In genomic region chr10:89273680-89274079, GRCh38 we compare ENCODE assay signal across 25 cellular contexts. TPM values are rescaled to one million over a fixed set of nuclear protein-coding genes. Genes with fewer than 3 reads are reported as not detected.
DNase-seq lines count a peak whose midpoint lies in the region; ATAC-seq, FAIRE-seq and TF ChIP-seq lines count a peak whose summit lies in the region.
"Had no signal": no experiment of that assay in that cellular context is flagged by ENCODE, and none has a peak within 500 bp of the region (broad histone marks: within the 10 kb centered on the region; RNA-seq: fewer than 3 reads in every experiment).

No MANE protein-coding gene starts in this region.

- TF ChIP-seq POLR2A in HepG2 (IDR thresholded peaks at IDR 0.05; ENCODE audit: insufficient read depth in 1 of 2, low read depth in 2 of 2, low read length in 2 of 2) (no peak), right lobe of liver (IDR thresholded peaks at IDR 0.05) (no peak)

- no peaks in the 10 kb centered on the region for H4K20me1 ChIP-seq in HepG2 (ENCODE audit: insufficient read depth, low read length)
- H4K20me1 ChIP-seq: BLaER1 treated with 17β-estradiol and CSF1 and Interleukin-3, amounts not matched to agents 10 nM and 100 nM had no signal

- H3K4me1 ChIP-seq in HepG2 (ENCODE audit: insufficient read depth, low read length), result peaks cover 34% of the 10 kb centered on the region
- peaks cover 0 to 35% (median 12%) of the 10 kb centered on the region in 4 donors for H3K4me1 ChIP-seq in right lobe of liver
- H3K4me1 ChIP-seq in mucosa of descending colon (ENCODE audit: low read depth), result no peaks in the 10 kb centered on the region

- no peak for FAIRE-seq in HepG2 (lab: Jason Lieb, UNC)
- FAIRE-seq: A204.1, D721Med, GM12891, GM18507 had no signal

- no TSS peak for BruUV-seq in HepG2 (replicated peaks; lab: Mats Ljungman, UMichigan)

- no peak overlapping the region for H3K4me3 ChIP-seq in HepG2 (replicated peaks in 1 of 3; ENCODE audit: insufficient read depth in 1 of 3, low read depth in 2 of 3, low read length in 3 of 3)
- H3K4me3 ChIP-seq in right lobe of liver, result no peak overlapping the region
- H3K4me3 ChIP-seq in mucosa of descending colon, result no peak overlapping the region
- H3K4me3 ChIP-seq: BLaER1 treated with 17β-estradiol and CSF1 and Interleukin-3, amounts not matched to agents 10 nM and 100 nM had no signal

- ATAC-seq in HepG2 (no peak), right lobe of liver (no peak), left colon (peak; percentile 85), mucosa of descending colon (peak; percentile 76), GM19467 (IDR thresholded peaks at IDR 0.05; ENCODE audit: unreplicated experiment) (no peak)

- TF ChIP-seq CTCF in HepG2 (CRISPR knock-in tag; IDR thresholded peaks at IDR 0.05) (no peak), right lobe of liver (IDR thresholded peaks at IDR 0.05) (no peak), mucosa of descending colon (IDR thresholded peaks at IDR 0.05) (no peak)

- H3K27me3 ChIP-seq in HepG2 (ENCODE audit: control insufficient read depth in 1 of 2, insufficient read depth in 2 of 2, low read length in 2 of 2) (no peaks in the 10 kb centered on the region; a peak in 1 of 5 replicates), right lobe of liver (no peaks in the 10 kb centered on the region)
- H3K27me3 ChIP-seq: BE2C; BLaER1 treated with 17β-estradiol and CSF1 and Interleukin-3, amounts not matched to agents 10 nM and 100 nM had no signal

- H3K9ac ChIP-seq in HepG2 (ENCODE audit: insufficient read depth, low read depth, low read length), result no peak overlapping the region
- H3K9ac ChIP-seq: BLaER1 treated with 17β-estradiol and CSF1 and Interleukin-3, amounts not matched to agents 10 nM and 100 nM had no signal

- intact Hi-C loops in HepG2 (cut with micrococcal nuclease; ENCODE audit: unreplicated experiment) (no loop called here), right lobe of liver (cut with DNase I) (no loop called here), left colon (cut with DNase I, micrococcal nuclease) (no loop called here), mucosa of descending colon (cut with DNase I, micrococcal nuclease) (no loop called here)

- no peak for TF ChIP-seq RAD21 in HepG2 (CRISPR knock-in tag; IDR thresholded peaks at IDR 0.05)

- WGBS in HepG2 (ENCODE audit: low lambda C conversion rate), result 49% methylated on average over 2 of the region's 2 CpGs
- WGBS in right lobe of liver (ENCODE audit: insufficient coverage, low coverage, low lambda C conversion rate, missing lambda C conversion rate), result 50% methylated on average over 2 of the region's 2 CpGs

- H2AFZ ChIP-seq in HepG2 (ENCODE audit: low read length), result no peak overlapping the region

- in situ Hi-C loops in HepG2 (cut with HindIII; ENCODE audit: extremely low pct_ligation_motif_present, low pct_unique_long_range_greater_than_20kb), result no loop called here

- H3K9me3 ChIP-seq in HepG2 (ENCODE audit: low read length), result no peaks in the 10 kb centered on the region
- no peaks in the 10 kb centered on the region for H3K9me3 ChIP-seq in right lobe of liver
- no peaks in the 10 kb centered on the region for H3K9me3 ChIP-seq in mucosa of descending colon
- H3K9me3 ChIP-seq: BE2C; BLaER1 treated with 17β-estradiol and CSF1 and Interleukin-3, amounts not matched to agents 10 nM and 100 nM had no signal

- TF ChIP-seq EP300 in HepG2 (IDR thresholded peaks at IDR 0.05; ENCODE audit: low read depth in 2 of 2, low read length in 2 of 2), result no peak
- TF ChIP-seq EP300 in HepG2 (CRISPR knock-in tag; IDR thresholded peaks at IDR 0.05; ENCODE audit: borderline replicate concordance), result no peak

- H3K4me2 ChIP-seq in HepG2 (ENCODE audit: low read depth, low read length), result no peak overlapping the region
- H3K4me2 ChIP-seq: BLaER1 treated with 17β-estradiol and CSF1 and Interleukin-3, amounts not matched to agents 10 nM and 100 nM had no signal

- H3K79me2 ChIP-seq in HepG2 (ENCODE audit: insufficient read depth, low read length), result no peaks in the 10 kb centered on the region

- DNase-seq in HepG2 (ENCODE audit: low spot score) (no peak), right lobe of liver (no peak), left colon (no peak), mucosa of descending colon (no peak), H4 (ENCODE audit: low spot score) (no peak), NCI-H2171 (lab: John Stamatoyannopoulos, UW) (no peak)
- DNase-seq in activated effector memory CD4-positive, alpha-beta T cell treated with anti-CD3 and anti-CD28 coated beads, Interleukin-2, amount 50 U/mL, for 16 hours, result no peak
- DNase-seq: AML-193; BE2C; CD4-positive, alpha-beta T cell; CD8-positive, alpha-beta memory T cell; DMS 273 treated with DMSO at 0.1 percent for 48 hours; DMS79; EL; GDM1; GOT3; H7; HCEC 1CT had no signal

- H3K27ac ChIP-seq in HepG2 (ENCODE audit: extremely low read length, insufficient read depth, low read length), result no peak overlapping the region
- no peak overlapping the region for H3K27ac ChIP-seq in right lobe of liver
- H3K27ac ChIP-seq: 22Rv1; BLaER1 treated with 17β-estradiol and CSF1 and Interleukin-3, amounts not matched to agents 10 nM and 100 nM had no signal

- CTCF ChIA-PET in HepG2 (lab: Yijun Ruan, JAX; ENCODE audit: low intra/inter-chr PET ratio, low total read pairs), result no interaction called here

- POLR2A ChIA-PET in HepG2 (lab: Yijun Ruan, JAX), result no interaction called here

- H3K36me3 ChIP-seq in HepG2 (replicated peaks in 1 of 2; ENCODE audit: control insufficient read depth in 1 of 2, insufficient read depth in 2 of 2, low read length in 2 of 2), result no peaks in the 10 kb centered on the region
- no peaks in the 10 kb centered on the region for H3K36me3 ChIP-seq in right lobe of liver
- H3K36me3 ChIP-seq in mucosa of descending colon (ENCODE audit: low read depth), result no peaks in the 10 kb centered on the region
- H3K36me3 ChIP-seq: BE2C; BLaER1 treated with 17β-estradiol and CSF1 and Interleukin-3, amounts not matched to agents 10 nM and 100 nM had no signal

RNA-seq across cellular contexts. Expression of gene LIPA, which starts 22.1 kb away (rescaled TPM):
- total RNA-seq in HepG2 (2016; rRNA removed; fragmentation: Illumina TruSeq; extraction: Trizol) (50.6 and 79.5 TPM in 2 replicates), right lobe of liver (100 to 1,000 TPM in 1 of 6 experiments, 10 to 100 TPM in 5; 52.4 to 179 (median 58.4) TPM), left colon (10 to 100 TPM; 19.0 to 39.8 TPM), mucosa of descending colon (10 to 100 TPM; 20.6 to 34.5 (median 29.6) TPM)
- 4.6 and 4.8 TPM in 2 replicates for total RNA-seq in HepG2 (2016; cell fraction: cytosol; rRNA removed; fragmentation: Illumina TruSeq; extraction: Trizol; ENCODE audit: low read depth)
- 45.8 and 77.8 TPM in 2 replicates for total RNA-seq in HepG2 (2016; cell fraction: insoluble cytoplasmic fraction; rRNA removed; fragmentation: Illumina TruSeq; extraction: Trizol)
- total RNA-seq in HepG2 (2016; cell fraction: membrane; rRNA removed; fragmentation: Illumina TruSeq; extraction: Trizol), result 11.4 and 13.6 TPM in 2 replicates
- 73.4 and 80.5 TPM in 2 replicates for total RNA-seq in HepG2 (2016; cell fraction: nucleus; rRNA removed; fragmentation: Illumina TruSeq; extraction: Trizol)
- polyA plus RNA-seq in HepG2 (2011; rRNA removed), result 54.4 and 57.1 TPM in 2 replicates
- polyA plus RNA-seq in HepG2 (2011; cell fraction: cytosol; rRNA removed), result 23.8 and 47.9 TPM in 2 replicates
- polyA plus RNA-seq in HepG2 (2011; cell fraction: nucleus; rRNA removed), result 12.1 and 19.6 TPM in 2 replicates
- 72.3 and 79.2 TPM in 2 replicates for polyA plus RNA-seq in HepG2 (2012)
- 4.5 and 4.7 TPM in 2 replicates for polyA plus RNA-seq in HepG2 (2016; cell fraction: cytosol; fragmentation: Illumina TruSeq; extraction: Trizol; ENCODE audit: low read depth)
- polyA plus RNA-seq in HepG2 (2016; cell fraction: insoluble cytoplasmic fraction; fragmentation: Illumina TruSeq; extraction: Trizol; ENCODE audit: low read depth), result 45.3 and 48.4 TPM in 2 replicates
- polyA plus RNA-seq in HepG2 (2016; cell fraction: membrane; fragmentation: Illumina TruSeq; extraction: Trizol; ENCODE audit: low read depth), result 11.4 and 12.2 TPM in 2 replicates
- 94.6 and 98.9 TPM in 2 replicates for polyA plus RNA-seq in HepG2 (2016; cell fraction: nucleus; fragmentation: Illumina TruSeq; extraction: Trizol; ENCODE audit: insufficient read depth, low read depth)
- polyA minus RNA-seq in HepG2 (2011; rRNA and poly(A)+ RNA removed; ENCODE audit: low replicate concordance), result 22.5 and 44.0 TPM in 2 replicates
- 36.2 and 57.3 TPM in 2 replicates for polyA minus RNA-seq in HepG2 (2011; cell fraction: cytosol; rRNA and poly(A)+ RNA removed)
- 17.6 and 32.0 TPM in 2 replicates for polyA minus RNA-seq in HepG2 (2011; cell fraction: nucleus; rRNA and poly(A)+ RNA removed)
- 69.7 and 101 TPM in 2 replicates for total RNA-seq in H4 (2014; rRNA removed; shearing (Covaris generic))

RNA-seq across cellular contexts. Expression of gene IFIT2, which starts 28.2 kb away (rescaled TPM):
- 0.15 and 0.27 TPM in 2 replicates for total RNA-seq in HepG2 (2016; rRNA removed; fragmentation: Illumina TruSeq; extraction: Trizol)
- total RNA-seq in HepG2 (2016; cell fraction: cytosol; rRNA removed; fragmentation: Illumina TruSeq; extraction: Trizol; ENCODE audit: low read depth), result 0.10 TPM in 1 of 2 replicates, not detected in the other
- total RNA-seq in HepG2 (2016; cell fraction: insoluble cytoplasmic fraction; rRNA removed; fragmentation: Illumina TruSeq; extraction: Trizol), result 0.22 and 0.31 TPM in 2 replicates
- 0.07 and 0.12 TPM in 2 replicates for total RNA-seq in HepG2 (2016; cell fraction: membrane; rRNA removed; fragmentation: Illumina TruSeq; extraction: Trizol)
- not detected in 2 replicates for total RNA-seq in HepG2 (2016; cell fraction: nucleus; rRNA removed; fragmentation: Illumina TruSeq; extraction: Trizol)
- 0.04 and 0.07 TPM in 2 replicates for polyA plus RNA-seq in HepG2 (2011; rRNA removed)
- polyA plus RNA-seq in HepG2 (2011; cell fraction: cytosol; rRNA removed), result 0.04 TPM in 2 replicates
- 0.03 TPM in 1 of 2 replicates, not detected in the other for polyA plus RNA-seq in HepG2 (2011; cell fraction: nucleus; rRNA removed)
- polyA plus RNA-seq in HepG2 (2012), result 0.08 and 0.11 TPM in 2 replicates
- 0.06 TPM in 1 of 2 replicates, not detected in the other for polyA plus RNA-seq in HepG2 (2016; cell fraction: cytosol; fragmentation: Illumina TruSeq; extraction: Trizol; ENCODE audit: low read depth)
- 0.12 and 0.26 TPM in 2 replicates for polyA plus RNA-seq in HepG2 (2016; cell fraction: insoluble cytoplasmic fraction; fragmentation: Illumina TruSeq; extraction: Trizol; ENCODE audit: low read depth)
- 0.07 TPM in 1 of 2 replicates, not detected in the other for polyA plus RNA-seq in HepG2 (2016; cell fraction: membrane; fragmentation: Illumina TruSeq; extraction: Trizol; ENCODE audit: low read depth)
- polyA plus RNA-seq in HepG2 (2016; cell fraction: nucleus; fragmentation: Illumina TruSeq; extraction: Trizol; ENCODE audit: insufficient read depth, low read depth), result 0.40 TPM in 1 of 2 replicates, not detected in the other
- polyA minus RNA-seq in HepG2 (2011; rRNA and poly(A)+ RNA removed; ENCODE audit: low replicate concordance), result 1.7 TPM in 1 of 2 replicates, not detected in the other
- not detected in 2 replicates for polyA minus RNA-seq in HepG2 (2011; cell fraction: cytosol; rRNA and poly(A)+ RNA removed)
- polyA minus RNA-seq in HepG2 (2011; cell fraction: nucleus; rRNA and poly(A)+ RNA removed), result 0.12 TPM in 1 of 2 replicates, not detected in the other
- 10 to 100 TPM in 3 of 6 experiments, 1 to 10 TPM in 3; 4.7 to 12.4 (median 9.8) TPM for total RNA-seq in right lobe of liver
- total RNA-seq in left colon, result 1 to 10 TPM; 4.3 to 7.1 TPM
- total RNA-seq in mucosa of descending colon, result 1 to 10 TPM; 6.9 to 7.6 (median 7.5) TPM
- total RNA-seq in H4 (2014; rRNA removed; shearing (Covaris generic)), result 3.9 and 4.0 TPM in 2 replicates

RNA-seq across cellular contexts. Expression of gene IFIT3, which starts 54.1 kb away (rescaled TPM):
- 3.1 and 4.3 TPM in 2 replicates for total RNA-seq in HepG2 (2016; rRNA removed; fragmentation: Illumina TruSeq; extraction: Trizol)
- total RNA-seq in HepG2 (2016; cell fraction: cytosol; rRNA removed; fragmentation: Illumina TruSeq; extraction: Trizol; ENCODE audit: low read depth), result 0.71 TPM in 2 replicates
- total RNA-seq in HepG2 (2016; cell fraction: insoluble cytoplasmic fraction; rRNA removed; fragmentation: Illumina TruSeq; extraction: Trizol), result 3.0 and 4.6 TPM in 2 replicates
- total RNA-seq in HepG2 (2016; cell fraction: membrane; rRNA removed; fragmentation: Illumina TruSeq; extraction: Trizol), result 1.6 and 1.7 TPM in 2 replicates
- 1.6 TPM in 2 replicates for total RNA-seq in HepG2 (2016; cell fraction: nucleus; rRNA removed; fragmentation: Illumina TruSeq; extraction: Trizol)
- 0.48 and 0.56 TPM in 2 replicates for polyA plus RNA-seq in HepG2 (2011; rRNA removed)
- 0.40 and 0.67 TPM in 2 replicates for polyA plus RNA-seq in HepG2 (2011; cell fraction: cytosol; rRNA removed)
- 0.07 and 0.08 TPM in 2 replicates for polyA plus RNA-seq in HepG2 (2011; cell fraction: nucleus; rRNA removed)
- polyA plus RNA-seq in HepG2 (2012), result 1.1 and 1.5 TPM in 2 replicates
- polyA plus RNA-seq in HepG2 (2016; cell fraction: cytosol; fragmentation: Illumina TruSeq; extraction: Trizol; ENCODE audit: low read depth), result 0.34 and 0.44 TPM in 2 replicates
- polyA plus RNA-seq in HepG2 (2016; cell fraction: insoluble cytoplasmic fraction; fragmentation: Illumina TruSeq; extraction: Trizol; ENCODE audit: low read depth), result 2.9 and 3.4 TPM in 2 replicates
- 0.82 and 0.90 TPM in 2 replicates for polyA plus RNA-seq in HepG2 (2016; cell fraction: membrane; fragmentation: Illumina TruSeq; extraction: Trizol; ENCODE audit: low read depth)
- 1.1 and 1.6 TPM in 2 replicates for polyA plus RNA-seq in HepG2 (2016; cell fraction: nucleus; fragmentation: Illumina TruSeq; extraction: Trizol; ENCODE audit: insufficient read depth, low read depth)
- 0.16 and 2.1 TPM in 2 replicates for polyA minus RNA-seq in HepG2 (2011; rRNA and poly(A)+ RNA removed; ENCODE audit: low replicate concordance)
- polyA minus RNA-seq in HepG2 (2011; cell fraction: cytosol; rRNA and poly(A)+ RNA removed), result 0.88 and 0.99 TPM in 2 replicates
- polyA minus RNA-seq in HepG2 (2011; cell fraction: nucleus; rRNA and poly(A)+ RNA removed), result 0.26 and 0.99 TPM in 2 replicates
- 10 to 100 TPM in 4 of 6 experiments, 1 to 10 TPM in 2; 7.5 to 17.9 (median 11.5) TPM for total RNA-seq in right lobe of liver
- 10 to 100 TPM in 1 of 2 donors, 1 to 10 TPM in 1; 5.0 to 10.3 TPM for total RNA-seq in left colon
- 10 to 100 TPM in 2 of 3 donors, 1 to 10 TPM in 1; 5.8 to 12.7 (median 11.2) TPM for total RNA-seq in mucosa of descending colon
- 24.6 and 31.4 TPM in 2 replicates for total RNA-seq in H4 (2014; rRNA removed; shearing (Covaris generic))

Comparison
In these comparisons a context has a peak if more than half of its experiments do, and no peak if none do; other contexts are left out.
1. ATAC-seq: peak in left colon (single experiment) and mucosa of descending colon (single experiment); none in HepG2 (single experiment), right lobe of liver (0 of 4) and GM19467 (single experiment).